Comparison of ENCODE assay signal across 27 cellular contexts in the genomic region with DNA sequence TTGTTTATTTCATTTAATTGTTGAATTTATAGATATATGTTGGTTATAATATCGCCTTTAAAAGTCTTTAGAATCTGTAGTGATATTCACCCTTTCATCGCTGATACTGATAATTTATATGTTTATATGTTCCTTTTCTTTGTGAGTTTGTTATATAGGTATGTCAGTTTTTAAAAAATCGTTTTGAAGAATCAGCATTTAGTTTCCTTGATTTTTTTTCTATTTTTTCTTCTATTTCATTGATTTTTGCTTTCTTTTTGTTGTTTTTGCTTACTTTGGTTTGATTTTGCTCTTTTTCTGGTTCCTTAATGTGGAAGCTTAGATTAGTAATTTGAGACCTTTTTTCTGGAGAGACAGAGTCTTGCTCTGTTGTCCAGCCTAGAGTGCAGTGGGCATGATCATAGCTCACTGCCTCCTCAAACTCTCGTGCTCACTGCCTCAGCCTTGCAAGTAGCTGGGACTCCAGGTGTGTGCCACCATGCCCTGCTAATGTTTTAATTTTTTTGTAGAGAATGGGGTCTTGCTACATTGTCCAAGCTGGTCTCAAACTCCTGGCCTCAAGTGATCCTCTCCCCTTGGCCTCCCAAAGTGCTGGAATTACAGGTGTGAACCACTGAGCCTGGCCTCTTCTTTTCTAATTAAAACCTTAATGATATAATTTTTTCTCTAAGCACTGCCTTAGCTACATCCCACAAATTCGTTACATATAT. TPM values are rescaled to one million over a fixed set of nuclear protein-coding genes. Genes with fewer than 3 reads are reported as not detected.
DNase-seq lines count a peak whose midpoint lies in the region; ATAC-seq and TF ChIP-seq lines count a peak whose summit lies in the region.
"Had no signal": no experiment of that assay in that cellular context is flagged by ENCODE, and none has a peak within 500 bp of the region (broad histone marks: within the 10 kb centered on the region; RNA-seq: fewer than 3 reads in every experiment).

No MANE protein-coding gene starts in this region.

- H3K27me3 ChIP-seq in hepatocyte = no peaks in the 10 kb centered on the region
- H3K27me3 ChIP-seq: BLaER1, spleen had no signal

- no peaks in the 10 kb centered on the region for H3K36me3 ChIP-seq in hepatocyte (replicated peaks; ENCODE audit: insufficient read depth, low read depth)

- WGBS in hepatocyte (ENCODE audit: low lambda C conversion rate, missing lambda C conversion rate) = 96% methylated on average over 5 of the region's 5 CpGs

- CTCF ChIA-PET in Calu3 (lab: Charles Lee) = interaction anchor here (0.6 kb wide), 2 partner anchors 61 to 106 kb away, joined by 4 to 8 read pairs; no protein-coding TSS in a partner anchor

- no peak overlapping the region for H3K4me3 ChIP-seq in hepatocyte
- H3K4me3 ChIP-seq: BLaER1, HAP-1, spleen had no signal

- no peak overlapping the region for H3K27ac ChIP-seq in hepatocyte
- H3K27ac ChIP-seq: BLaER1, spleen had no signal

- no peak overlapping the region for H3K27ac Mint-ChIP-seq in activated naive CD4-positive, alpha-beta T cell treated with anti-CD3 and anti-CD28 coated beads, Interleukin-2, amount 50 U/mL, for 24 hours
- H3K27ac Mint-ChIP-seq in Calu3 (ENCODE audit: unreplicated experiment) = peak overlapping the region; percentile 5
- H3K27ac Mint-ChIP-seq in activated T-helper 17 cell treated with anti-CD3 and anti-CD28 coated beads, Interleukin-2, amount 50 U/mL, for 72 hours = no peak overlapping the region
- H3K27ac Mint-ChIP-seq in natural killer cell = peak overlapping the region; percentile 68 to 73
- H3K27ac Mint-ChIP-seq: activated naive CD8-positive, alpha-beta T cell treated with anti-CD3 and anti-CD28 coated beads, Interleukin-2, amount 50 U/mL, for 24 hours; activated T-helper 2 cell treated with anti-CD3 and anti-CD28 coated beads, Interferon-gamma antibody, Interleukin-2, Interleukin-4, amounts not matched to agents 10 μg/mL and 5 μg/mL and 100 μg/mL, durations not matched to agents 14 hours and 24 hours and 36 hours had no signal

- peaks cover 100% of the 10 kb centered on the region for H3K79me2 ChIP-seq in hepatocyte

- no peak overlapping the region for H3K4me2 ChIP-seq in hepatocyte
- H3K4me2 ChIP-seq: BLaER1 had no signal

- DNase-seq in activated naive CD4-positive, alpha-beta T cell treated with anti-CD3 and anti-CD28 coated beads, Interleukin-2, amount 50 U/mL, for 16 hours = no peak
- no peak for DNase-seq in Calu3
- DNase-seq in natural killer cell = no peak
- no peak for DNase-seq in hepatocyte (ENCODE audit: low spot score)
- DNase-seq in stimulated activated CD4-positive, alpha-beta T cell treated with anti-CD3 and anti-CD28 coated beads, Interleukin-4, amount 100 ng/mL, for 24 hours = no peak
- no peak for DNase-seq in stimulated activated CD4-positive, alpha-beta T cell treated with anti-CD3 and anti-CD28 coated beads, Interleukin-2, amount 100 ng/mL, for 48 hours
- DNase-seq: ACHN; activated CD8-positive, alpha-beta memory T cell treated with anti-CD3 and anti-CD28 coated beads for 24 hours; activated naive CD8-positive, alpha-beta T cell treated with anti-CD3 and anti-CD28 coated beads, Interleukin-2, amount 50 U/mL, for 24 hours; cerebellar nuclear complex; EL; left cardiac atrium; mesenchymal stem cell; NCI-H1105; NCI-H2029; NCI-H2227 treated with DMSO at 0.1 percent for 48 hours; NCI-H774; OCI-M1; retina; spleen; stimulated activated CD4-positive, alpha-beta T cell treated with anti-CD3 and anti-CD28 coated beads, Interleukin-4, amount 100 ng/mL, for 4 hours; stimulated activated naive CD4-positive, alpha-beta T cell treated with Interleukin-2 at 50 U/mL for 16 hours had no signal

- TF ChIP-seq CTCF in Calu3 (IDR thresholded peaks at IDR 0.05; ENCODE audit: unreplicated experiment) (no peak), natural killer cell (IDR thresholded peaks at IDR 0.05) (no peak), hepatocyte (IDR thresholded peaks at IDR 0.05; ENCODE audit: poor library complexity) (no peak)

- H3K4me1 Mint-ChIP-seq in activated naive CD4-positive, alpha-beta T cell treated with anti-CD3 and anti-CD28 coated beads, Interleukin-2, amount 50 U/mL, for 24 hours = peaks cover 83% of the 10 kb centered on the region
- H3K4me1 Mint-ChIP-seq in Calu3 (ENCODE audit: low read depth, unreplicated experiment) = peaks cover 40% of the 10 kb centered on the region
- H3K4me1 Mint-ChIP-seq in activated T-helper 17 cell treated with anti-CD3 and anti-CD28 coated beads, Interleukin-2, amount 50 U/mL, for 72 hours = peaks cover 33% of the 10 kb centered on the region
- H3K4me1 Mint-ChIP-seq in natural killer cell = peaks cover 63 to 65% of the 10 kb centered on the region in 2 donors

- H3K4me3 Mint-ChIP-seq in activated naive CD4-positive, alpha-beta T cell treated with anti-CD3 and anti-CD28 coated beads, Interleukin-2, amount 50 U/mL, for 24 hours = peak overlapping the region; percentile 61
- no peak overlapping the region for H3K4me3 Mint-ChIP-seq in Calu3 (ENCODE audit: low read depth, unreplicated experiment)
- H3K4me3 Mint-ChIP-seq in activated T-helper 17 cell treated with anti-CD3 and anti-CD28 coated beads, Interleukin-2, amount 50 U/mL, for 72 hours = peak overlapping the region; percentile 32
- peak overlapping the region; percentile 25 for H3K4me3 Mint-ChIP-seq in natural killer cell
- H3K4me3 Mint-ChIP-seq: activated naive CD8-positive, alpha-beta T cell treated with anti-CD3 and anti-CD28 coated beads, Interleukin-2, amount 50 U/mL, for 24 hours had no signal

- no peaks in the 10 kb centered on the region for H3K27me3 Mint-ChIP-seq in activated naive CD4-positive, alpha-beta T cell treated with anti-CD3 and anti-CD28 coated beads, Interleukin-2, amount 50 U/mL, for 24 hours
- H3K27me3 Mint-ChIP-seq in Calu3 (ENCODE audit: unreplicated experiment) = no peaks in the 10 kb centered on the region
- H3K27me3 Mint-ChIP-seq in activated T-helper 17 cell treated with anti-CD3 and anti-CD28 coated beads, Interleukin-2, amount 50 U/mL, for 72 hours = no peaks in the 10 kb centered on the region
- no peaks in the 10 kb centered on the region for H3K27me3 Mint-ChIP-seq in natural killer cell (ENCODE audit: low read depth in 2 of 2)
- H3K27me3 Mint-ChIP-seq: activated naive CD8-positive, alpha-beta T cell treated with anti-CD3 and anti-CD28 coated beads, Interleukin-2, amount 50 U/mL, for 24 hours had no signal

- no peak overlapping the region for H2AFZ ChIP-seq in hepatocyte

- H3K9me3 Mint-ChIP-seq in activated naive CD4-positive, alpha-beta T cell treated with anti-CD3 and anti-CD28 coated beads, Interleukin-2, amount 50 U/mL, for 24 hours = no peaks in the 10 kb centered on the region
- H3K9me3 Mint-ChIP-seq in Calu3 (ENCODE audit: low read depth, unreplicated experiment) (no peaks in the 10 kb centered on the region), natural killer cell (no peaks in the 10 kb centered on the region)
- no peaks in the 10 kb centered on the region for H3K9me3 Mint-ChIP-seq in activated T-helper 17 cell treated with anti-CD3 and anti-CD28 coated beads, Interleukin-2, amount 50 U/mL, for 72 hours
- H3K9me3 Mint-ChIP-seq: activated naive CD8-positive, alpha-beta T cell treated with anti-CD3 and anti-CD28 coated beads, Interleukin-2, amount 50 U/mL, for 24 hours; activated T-helper 2 cell treated with anti-CD3 and anti-CD28 coated beads, Interferon-gamma antibody, Interleukin-2, Interleukin-4, amounts not matched to agents 10 μg/mL and 5 μg/mL and 100 μg/mL, durations not matched to agents 14 hours and 24 hours and 36 hours had no signal

- H3K9me2 ChIP-seq in hepatocyte (replicated peaks; ENCODE audit: insufficient read depth) = no peaks in the 10 kb centered on the region

- no TSS peak for BruUV-seq in Calu3 (replicated peaks; lab: Mats Ljungman, UMichigan)

- no peak for ATAC-seq in activated T-helper 17 cell treated with anti-CD3 and anti-CD28 coated beads, Interleukin-2, amount 50 U/mL, for 72 hours (replicated peaks)
- no peak for ATAC-seq in natural killer cell
- ATAC-seq: activated naive CD8-positive, alpha-beta T cell treated with anti-CD3 and anti-CD28 coated beads, Interleukin-2, amount 50 U/mL, for 24 hours had no signal

- intact Hi-C loops in Calu3 (cut with micrococcal nuclease; ENCODE audit: unreplicated experiment) (no loop called here), natural killer cell (cut with micrococcal nuclease) (no loop called here)

- peaks cover 100% of the 10 kb centered on the region for H4K20me1 ChIP-seq in hepatocyte (ENCODE audit: insufficient read depth, poor library complexity, severe bottlenecking)

- peaks cover 2% of the 10 kb centered on the region for H3K36me3 Mint-ChIP-seq in activated naive CD4-positive, alpha-beta T cell treated with anti-CD3 and anti-CD28 coated beads, Interleukin-2, amount 50 U/mL, for 24 hours
- H3K36me3 Mint-ChIP-seq in Calu3 (ENCODE audit: insufficient read depth, unreplicated experiment) = peaks cover 26% of the 10 kb centered on the region
- H3K36me3 Mint-ChIP-seq in activated T-helper 17 cell treated with anti-CD3 and anti-CD28 coated beads, Interleukin-2, amount 50 U/mL, for 72 hours (ENCODE audit: low read depth) = peaks cover 74% of the 10 kb centered on the region
- H3K36me3 Mint-ChIP-seq in natural killer cell = no peaks in the 10 kb centered on the region

- no peaks in the 10 kb centered on the region for H3K4me1 ChIP-seq in hepatocyte (ENCODE audit: insufficient read depth)

- no peaks in the 10 kb centered on the region for H3K9me3 ChIP-seq in hepatocyte (ENCODE audit: low read depth)
- H3K9me3 ChIP-seq: HAP-1, spleen had no signal

RNA-seq across cellular contexts. Expression of a gene that starts 7.5 kb away (rescaled TPM):
- 252 and 269 TPM in 2 replicates for total RNA-seq in Calu3 (2022)
- total RNA-seq in activated T-helper 17 cell treated with anti-CD3 and anti-CD28 coated beads, Interleukin-2, amount 50 U/mL, for 72 hours = 100 to 1,000 TPM; 159 to 217 TPM
- total RNA-seq in natural killer cell = 100 to 1,000 TPM; 363 to 391 (median 378) TPM
- 216 and 240 TPM in 2 replicates for total RNA-seq in hepatocyte
- 144 and 172 TPM in 2 replicates for polyA plus RNA-seq in hepatocyte

RNA-seq across cellular contexts. Expression of a gene that starts 18.8 kb away (rescaled TPM):
- total RNA-seq in Calu3 (2022) (12.3 and 13.1 TPM in 2 replicates), natural killer cell (10 to 100 TPM; 14.0 to 19.1 (median 18.2) TPM), hepatocyte (12.7 and 13.5 TPM in 2 replicates)
- total RNA-seq in activated T-helper 17 cell treated with anti-CD3 and anti-CD28 coated beads, Interleukin-2, amount 50 U/mL, for 72 hours = 10 to 100 TPM in 1 of 2 donors, 1 to 10 TPM in 1; 6.3 to 12.2 TPM
- 20.6 and 24.4 TPM in 2 replicates for polyA plus RNA-seq in hepatocyte

RNA-seq across cellular contexts. Expression of a gene that starts 57.0 kb away (rescaled TPM):
- total RNA-seq in Calu3 (2022) (44.1 and 48.1 TPM in 2 replicates), natural killer cell (10 to 100 TPM; 59.7 to 66.9 (median 59.8) TPM), hepatocyte (17.3 and 20.8 TPM in 2 replicates)
- 10 to 100 TPM; 18.2 to 27.3 TPM for total RNA-seq in activated T-helper 17 cell treated with anti-CD3 and anti-CD28 coated beads, Interleukin-2, amount 50 U/mL, for 72 hours
- 8.1 and 8.6 TPM in 2 replicates for polyA plus RNA-seq in hepatocyte

Comparison
In these comparisons a context has a peak if more than half of its experiments do, and no peak if none do; other contexts are left out.
1. H3K27ac Mint-ChIP-seq: peak in Calu3 (single experiment) and natural killer cell (2 of 2); none in activated naive CD4-positive, alpha-beta T cell treated with anti-CD3 and anti-CD28 coated beads, Interleukin-2, amount 50 U/mL, for 24 hours (single experiment) and activated T-helper 17 cell treated with anti-CD3 and anti-CD28 coated beads, Interleukin-2, amount 50 U/mL, for 72 hours (single experiment).